In genomic region chr13:39734952-39735351, GRCh38 we compare ENCODE assay signal across 18 cellular contexts.
A peak's percentile ranks its signal among the peaks of the same experiment; 100 is the strongest.
DNase-seq lines count a peak whose midpoint lies in the region; ATAC-seq, FAIRE-seq and TF ChIP-seq lines count a peak whose summit lies in the region.
"Had no signal": no experiment of that assay in that cellular context is flagged by ENCODE, and none has a peak within 500 bp of the region (broad histone marks: within the 10 kb centered on the region; RNA-seq: fewer than 3 reads in every experiment).

No MANE protein-coding gene starts in this region.

- H3K4me1 Mint-ChIP-seq in central memory CD8-positive, alpha-beta T cell = no peaks in the 10 kb centered on the region
- H3K4me1 Mint-ChIP-seq: CD8-positive, alpha-beta memory T cell; H9 had no signal

- TF ChIP-seq POLR2A in GM12892 (IDR thresholded peaks at IDR 0.05; ENCODE audit: low read depth, low read length) = no peak

- ATAC-seq in HG02885 (IDR thresholded peaks at IDR 0.05; ENCODE audit: poor library complexity, unreplicated experiment) = peak; percentile 53
- ATAC-seq in central memory CD8-positive, alpha-beta T cell (replicated peaks; ENCODE audit: extremely low read depth, poor library complexity, severe bottlenecking) = no peak
- no peak for ATAC-seq in left colon

- peaks cover 27% of the 10 kb centered on the region for H3K36me3 Mint-ChIP-seq in central memory CD8-positive, alpha-beta T cell (ENCODE audit: insufficient read depth)

- peak; percentile 44 for FAIRE-seq in GM12892 (lab: Jason Lieb, UNC)
- FAIRE-seq: A204.1, D721Med, G401.6, H1 had no signal

- H3K27ac Mint-ChIP-seq in central memory CD8-positive, alpha-beta T cell (ENCODE audit: low read depth) = peak overlapping the region; percentile 72
- H3K27ac Mint-ChIP-seq: CD4-positive, CD25-positive, alpha-beta regulatory T cell; H9 had no signal

- H3K27me3 Mint-ChIP-seq in central memory CD8-positive, alpha-beta T cell = no peaks in the 10 kb centered on the region
- H3K27me3 Mint-ChIP-seq: CD4-positive, CD25-positive, alpha-beta regulatory T cell; CD8-positive, alpha-beta memory T cell had no signal

- no peak overlapping the region for H3K4me3 Mint-ChIP-seq in central memory CD8-positive, alpha-beta T cell
- H3K4me3 Mint-ChIP-seq: CD8-positive, alpha-beta memory T cell; H9 had no signal

- intact Hi-C loops in left colon (cut with DNase I, micrococcal nuclease) = no loop called here

- DNase-seq in GM12892 (ENCODE audit: insufficient read length) = no peak
- no peak for DNase-seq in central memory CD8-positive, alpha-beta T cell (ENCODE audit: low spot score in 2 of 2)
- DNase-seq in left colon = no peak
- DNase-seq in NCI-H1694 (lab: John Stamatoyannopoulos, UW) = no peak
- no peak for DNase-seq in COLO829 (ENCODE audit: low spot score)
- DNase-seq: ACHN; BE2C; C1 segment of cervical spinal cord; Caco-2; CD4-positive, CD25-positive, alpha-beta regulatory T cell; CD8-positive, alpha-beta memory T cell; H9; KG1 had no signal

- peaks cover 5% of the 10 kb centered on the region for H3K9me3 Mint-ChIP-seq in central memory CD8-positive, alpha-beta T cell
- H3K9me3 Mint-ChIP-seq: CD4-positive, CD25-positive, alpha-beta regulatory T cell; H9 had no signal
